Comparison of ENCODE assay signal across 8 cellular contexts in the genomic region with DNA sequence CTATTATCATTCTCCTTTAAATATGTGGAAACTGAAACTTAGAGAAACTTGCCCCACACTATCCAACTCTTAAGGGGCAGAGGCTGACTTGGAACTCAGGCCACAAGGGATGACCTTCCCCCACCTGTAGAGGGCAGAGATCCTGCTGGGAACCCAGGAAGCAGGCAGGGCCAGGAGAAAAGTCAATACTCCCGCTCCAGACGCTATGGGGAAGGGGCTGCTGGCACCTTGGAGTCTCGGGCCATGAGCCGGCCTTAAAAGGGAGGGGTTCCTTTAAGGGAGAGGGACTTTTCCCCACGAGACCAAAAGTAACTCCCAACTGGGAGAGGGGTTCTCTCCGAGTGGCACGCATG. TPM values are rescaled to one million over a fixed set of nuclear protein-coding genes. Genes with fewer than 3 reads are reported as not detected.
DNase-seq lines count a peak whose midpoint lies in the region; ATAC-seq and TF ChIP-seq lines count a peak whose summit lies in the region.

No MANE protein-coding gene starts in this region.

- peak overlapping the region; percentile 74 for H3K4me3 Mint-ChIP-seq in osteocyte (ENCODE audit: unreplicated experiment)

- H3K9me3 Mint-ChIP-seq in osteocyte (ENCODE audit: unreplicated experiment) = no peaks in the 10 kb centered on the region

- peak; percentile 9 for DNase-seq in NCI-H510A treated with DMSO at 0.1 percent for 48 hours (lab: John Stamatoyannopoulos, UW)
- DNase-seq in NCI-H510A (lab: John Stamatoyannopoulos, UW) = no peak
- peak; percentile 41 for DNase-seq in NCI-H345 (lab: John Stamatoyannopoulos, UW)
- DNase-seq in foreskin melanocyte = peak; percentile 18
- no peak for DNase-seq in osteocyte (ENCODE audit: extremely low spot score, unreplicated experiment)
- no peak for DNase-seq in amniotic stem cell (lab: John Stamatoyannopoulos, UW)
- no peak for DNase-seq in OCI-M1 (lab: John Stamatoyannopoulos, UW)

- peaks cover 35% of the 10 kb centered on the region for H3K27me3 Mint-ChIP-seq in osteocyte (ENCODE audit: unreplicated experiment)

- no peaks in the 10 kb centered on the region for H3K36me3 Mint-ChIP-seq in osteocyte (ENCODE audit: unreplicated experiment)

- no peak for TF ChIP-seq CTCF in osteocyte (IDR thresholded peaks at IDR 0.05)

- no peak overlapping the region for H3K27ac Mint-ChIP-seq in osteocyte (ENCODE audit: unreplicated experiment)

- H3K4me1 Mint-ChIP-seq in osteocyte (ENCODE audit: unreplicated experiment) = peaks cover 12% of the 10 kb centered on the region

- no peak for ATAC-seq in GM18520 (IDR thresholded peaks at IDR 0.05; ENCODE audit: unreplicated experiment)

RNA-seq across cellular contexts. Expression of gene ANO5, which starts 0.6 kb away (rescaled TPM):
- total RNA-seq in osteocyte = not detected in 2 replicates

Comparison
In these comparisons a context has a peak if more than half of its experiments do, and no peak if none do; other contexts are left out.
1. DNase-seq: peak in NCI-H510A treated with DMSO at 0.1 percent for 48 hours (single experiment), NCI-H345 (single experiment) and foreskin melanocyte (single experiment); none in NCI-H510A (single experiment), osteocyte (single experiment), amniotic stem cell (single experiment) and OCI-M1 (single experiment).